ENCODE assay signal across 1 cellular context in the genomic region with DNA sequence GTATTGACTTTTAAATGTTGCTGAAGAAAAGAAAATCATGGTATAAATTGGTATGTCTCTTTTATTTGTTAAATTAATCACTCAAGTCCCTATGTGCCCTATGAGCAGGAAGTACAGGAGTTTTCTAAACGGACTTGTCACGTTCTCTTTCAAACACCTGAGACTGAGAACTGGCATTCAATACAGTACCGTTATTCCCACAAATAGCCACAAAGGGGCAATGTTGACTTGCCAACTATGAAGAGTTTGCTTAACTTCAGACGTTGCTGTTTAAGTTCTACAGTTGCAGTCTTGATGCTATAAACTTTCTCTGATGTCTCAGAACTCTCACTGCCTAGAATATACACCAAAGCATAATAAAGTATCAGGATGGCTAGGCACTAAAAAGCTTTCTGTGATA.
TF ChIP-seq lines count a peak whose summit lies in the region.

No MANE protein-coding gene starts in this region.

TF ChIP-seq in GM12878, 131 proteins besides CTCF, POLR2A, EP300 and RAD21:
- TF ChIP-seq SMC3 (IDR thresholded peaks at IDR 0.05; ENCODE audit: borderline replicate concordance, low read length): peak; percentile 61; the same call in 1 of the 2 replicates
- no peak for TF ChIP-seq SUPT20H (IDR thresholded peaks at IDR 0.05; ENCODE audit: borderline replicate concordance, control insufficient read depth, low read depth, low read length)
TF ChIP-seq in GM12878: peak in this region for 1.
